1 cellular context compared by ENCODE assay signal in genomic region chr6:15948930-15949900, GRCh38.
TF ChIP-seq lines count a peak whose summit lies in the region.

No MANE protein-coding gene starts in this region.

TF ChIP-seq in HEK293, 187 proteins besides CTCF, POLR2A, EP300 and RAD21 (continued from another document and continues in another):
- no peak for TF ChIP-seq PRDM2 (tag by site-specific recombination; IDR thresholded peaks at IDR 0.05; ENCODE audit: borderline replicate concordance)
- no peak for TF ChIP-seq ZNF544 (tag by site-specific recombination; IDR thresholded peaks at IDR 0.05)
- TF ChIP-seq ZNF664 (tag by site-specific recombination; IDR thresholded peaks at IDR 0.05) = no peak
- no peak for TF ChIP-seq ZNF311 (tag by site-specific recombination; IDR thresholded peaks at IDR 0.05; ENCODE audit: borderline replicate concordance)
- no peak for TF ChIP-seq ZNF624 (tag by site-specific recombination; IDR thresholded peaks at IDR 0.05)
- no peak for TF ChIP-seq ZNF132 (tag by site-specific recombination; IDR thresholded peaks at IDR 0.05; ENCODE audit: borderline replicate concordance)
- TF ChIP-seq YY2 (tag by site-specific recombination; IDR thresholded peaks at IDR 0.05) = no peak
- TF ChIP-seq ZSCAN30 (tag by site-specific recombination; IDR thresholded peaks at IDR 0.05) = peak; percentile 90
- TF ChIP-seq ZNF677 (tag by site-specific recombination; IDR thresholded peaks at IDR 0.05) = no peak
- no peak for TF ChIP-seq ZBTB1 (tag by site-specific recombination; IDR thresholded peaks at IDR 0.05)
- no peak for TF ChIP-seq ZBTB20 (tag by site-specific recombination; IDR thresholded peaks at IDR 0.05)
- TF ChIP-seq SCRT2 (tag by site-specific recombination; IDR thresholded peaks at IDR 0.05) = 0 out of 2 replicates have a peak, but pooled peaks have one; percentile 17
- TF ChIP-seq ZXDB (tag by site-specific recombination; IDR thresholded peaks at IDR 0.05) = peak; percentile 89
- no peak for TF ChIP-seq ZNF626 (tag by site-specific recombination; IDR thresholded peaks at IDR 0.05)
- 0 out of 2 replicates have a peak, but pooled peaks have one; percentile 42 for TF ChIP-seq ZNF76 (tag by site-specific recombination; IDR thresholded peaks at IDR 0.05; ENCODE audit: borderline replicate concordance, low read depth)
- TF ChIP-seq ZNF792 (tag by site-specific recombination; IDR thresholded peaks at IDR 0.05) = no peak
- TF ChIP-seq ZNF433 (tag by site-specific recombination; IDR thresholded peaks at IDR 0.05; ENCODE audit: low read depth) = no peak
- no peak for TF ChIP-seq PBX3 (CRISPR knock-in tag; IDR thresholded peaks at IDR 0.05)
- peak; percentile 95 for TF ChIP-seq ZNF335 (tag by site-specific recombination; conservative IDR thresholded peaks at IDR 0.05)
- TF ChIP-seq ZNF266 (tag by site-specific recombination; IDR thresholded peaks at IDR 0.05; ENCODE audit: low read depth) = no peak
- TF ChIP-seq ZNF121 (tag by site-specific recombination; IDR thresholded peaks at IDR 0.05) = no peak
- TF ChIP-seq ZBTB7A (tag by site-specific recombination; IDR thresholded peaks at IDR 0.05; ENCODE audit: low read depth) = no peak
- peak; percentile 86 for TF ChIP-seq TRIM28 (IDR thresholded peaks at IDR 0.05; ENCODE audit: borderline replicate concordance, low read length)
- no peak for TF ChIP-seq ZBTB48 (tag by site-specific recombination; IDR thresholded peaks at IDR 0.05)
- no peak for TF ChIP-seq ZNF202 (tag by site-specific recombination; IDR thresholded peaks at IDR 0.05; ENCODE audit: borderline replicate concordance)
- no peak for TF ChIP-seq SALL2 (tag by site-specific recombination; IDR thresholded peaks at IDR 0.05; ENCODE audit: borderline replicate concordance)
- no peak for TF ChIP-seq GLI4 (tag by site-specific recombination; IDR thresholded peaks at IDR 0.05)
- TF ChIP-seq ZNF518A (tag by site-specific recombination; conservative IDR thresholded peaks at IDR 0.05; ENCODE audit: low read depth) = 0 out of 2 replicates have a peak, but pooled peaks have one; percentile 23
- no peak for TF ChIP-seq EGR2 (tag by site-specific recombination; IDR thresholded peaks at IDR 0.05; ENCODE audit: low read depth)
- TF ChIP-seq ZNF292 (tag by site-specific recombination; IDR thresholded peaks at IDR 0.05; ENCODE audit: borderline replicate concordance, low read depth) = no peak
- 0 out of 2 replicates have a peak, but pooled peaks have one; percentile 82 for TF ChIP-seq ZNF2 (tag by site-specific recombination; IDR thresholded peaks at IDR 0.05)
- TF ChIP-seq PATZ1 (tag by site-specific recombination; IDR thresholded peaks at IDR 0.05) = peak; percentile 92
- peak; percentile 78; the same call in 1 of the 2 replicates for TF ChIP-seq ZNF501 (tag by site-specific recombination; IDR thresholded peaks at IDR 0.05)
- TF ChIP-seq IKZF3 (tag by site-specific recombination; IDR thresholded peaks at IDR 0.05) = peak; percentile 98
- no peak for TF ChIP-seq ZSCAN18 (tag by site-specific recombination; IDR thresholded peaks at IDR 0.05)
- TF ChIP-seq ZBTB44 (tag by site-specific recombination; IDR thresholded peaks at IDR 0.05) = peak; percentile 89
- TF ChIP-seq KLF17 (tag by site-specific recombination; IDR thresholded peaks at IDR 0.05) = peak; percentile 83; the same call in 1 of the 2 replicates
